Comparison of ENCODE assay signal across 9 cellular contexts in genomic region chr10:72595436-72595835, GRCh38.
"Had no signal": no experiment of that assay in that cellular context is flagged by ENCODE, and none has a peak within 500 bp of the region (broad histone marks: within the 10 kb centered on the region; RNA-seq: fewer than 3 reads in every experiment).

No MANE protein-coding gene starts in this region.

- H3K4me3 Mint-ChIP-seq: GM23338, H9, HFFc6 had no signal

- H2AFZ ChIP-seq: GM23248, GM23338 had no signal

- H3K4me3 ChIP-seq: GM23248, GM23338, HAP-1 had no signal

- H3K27ac ChIP-seq: GM23248 had no signal

- DNase-seq: GM23248, GOT3, H7, H9, HCEC 1CT, HFFc6 had no signal

- H3K4me2 ChIP-seq: GM23338 had no signal

- H3K9me3 ChIP-seq: HAP-1 had no signal

- FAIRE-seq: H1 had no signal

- H3K9ac ChIP-seq: GM23248 had no signal

- H3K9me3 Mint-ChIP-seq: HFFc6 had no signal

- H3K27ac Mint-ChIP-seq: GM23338, HFFc6 had no signal

- H3K36me3 ChIP-seq: HAP-1 had no signal
